In the genomic region with DNA sequence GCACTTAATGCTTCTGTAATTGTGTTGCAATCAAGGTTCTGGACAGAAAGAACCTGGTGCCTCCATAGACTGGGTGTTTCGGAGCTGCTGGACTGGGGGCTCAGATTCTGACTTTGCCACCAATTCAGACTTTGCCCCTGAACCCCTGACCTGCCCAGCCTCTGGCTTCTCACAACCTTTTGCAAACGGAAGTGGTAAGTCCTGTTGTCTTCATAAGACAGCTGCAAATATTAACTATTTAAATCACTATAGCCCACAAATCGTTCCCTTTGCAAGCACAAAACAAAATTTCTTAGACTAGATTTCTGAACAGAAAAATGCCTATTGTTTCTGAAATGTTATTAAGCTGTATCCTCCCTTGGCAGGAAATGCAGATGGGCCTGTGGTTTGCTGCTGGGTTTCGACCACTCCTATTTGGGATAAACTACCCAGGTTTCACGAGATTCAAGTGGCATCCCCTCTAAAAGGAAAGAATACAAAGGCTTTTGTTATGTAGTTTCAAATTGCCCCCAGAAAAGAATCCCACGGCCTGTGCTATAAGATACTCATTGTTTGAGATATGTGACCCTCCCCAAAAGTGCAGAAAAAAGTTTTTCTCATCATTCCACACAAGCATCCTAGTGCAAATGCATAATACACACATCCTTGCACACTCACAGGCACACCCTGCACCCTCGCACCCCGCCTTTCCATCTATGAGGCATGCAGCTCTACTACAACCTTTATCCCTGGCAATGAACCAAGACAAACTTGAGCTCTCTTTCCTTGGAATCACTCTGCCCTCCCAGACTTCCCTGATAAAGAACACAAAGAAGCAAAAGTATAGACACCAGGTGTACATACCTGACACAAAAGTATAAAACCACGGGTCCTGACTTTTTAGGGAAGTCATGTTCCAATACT, we compare ENCODE assay signal across 1 cellular context.
TF ChIP-seq lines count a peak whose summit lies in the region.

No MANE protein-coding gene starts in this region.

TF ChIP-seq in GM12878, 131 proteins besides CTCF, POLR2A, EP300 and RAD21 (continued from another document):
- TF ChIP-seq ZNF687 (IDR thresholded peaks at IDR 0.05) (peak; percentile 63), SMARCA5 (IDR thresholded peaks at IDR 0.05) (0 out of 2 replicates have a peak, but pooled peaks have one; percentile 3), NFIC (IDR thresholded peaks at IDR 0.05; ENCODE audit: low read depth, low read length) (no peak), NR2F1 (conservative IDR thresholded peaks at IDR 0.05) (peak; percentile 86), ZBED1 (IDR thresholded peaks at IDR 0.05; ENCODE audit: borderline replicate concordance) (no peak), RUNX3 (IDR thresholded peaks at IDR 0.05; ENCODE audit: low read length) (0 out of 2 replicates have a peak, but pooled peaks have one; percentile 20), ZBTB4 (CRISPR knock-in tag; IDR thresholded peaks at IDR 0.05) (no peak)
- TF ChIP-seq, protein P1, sequence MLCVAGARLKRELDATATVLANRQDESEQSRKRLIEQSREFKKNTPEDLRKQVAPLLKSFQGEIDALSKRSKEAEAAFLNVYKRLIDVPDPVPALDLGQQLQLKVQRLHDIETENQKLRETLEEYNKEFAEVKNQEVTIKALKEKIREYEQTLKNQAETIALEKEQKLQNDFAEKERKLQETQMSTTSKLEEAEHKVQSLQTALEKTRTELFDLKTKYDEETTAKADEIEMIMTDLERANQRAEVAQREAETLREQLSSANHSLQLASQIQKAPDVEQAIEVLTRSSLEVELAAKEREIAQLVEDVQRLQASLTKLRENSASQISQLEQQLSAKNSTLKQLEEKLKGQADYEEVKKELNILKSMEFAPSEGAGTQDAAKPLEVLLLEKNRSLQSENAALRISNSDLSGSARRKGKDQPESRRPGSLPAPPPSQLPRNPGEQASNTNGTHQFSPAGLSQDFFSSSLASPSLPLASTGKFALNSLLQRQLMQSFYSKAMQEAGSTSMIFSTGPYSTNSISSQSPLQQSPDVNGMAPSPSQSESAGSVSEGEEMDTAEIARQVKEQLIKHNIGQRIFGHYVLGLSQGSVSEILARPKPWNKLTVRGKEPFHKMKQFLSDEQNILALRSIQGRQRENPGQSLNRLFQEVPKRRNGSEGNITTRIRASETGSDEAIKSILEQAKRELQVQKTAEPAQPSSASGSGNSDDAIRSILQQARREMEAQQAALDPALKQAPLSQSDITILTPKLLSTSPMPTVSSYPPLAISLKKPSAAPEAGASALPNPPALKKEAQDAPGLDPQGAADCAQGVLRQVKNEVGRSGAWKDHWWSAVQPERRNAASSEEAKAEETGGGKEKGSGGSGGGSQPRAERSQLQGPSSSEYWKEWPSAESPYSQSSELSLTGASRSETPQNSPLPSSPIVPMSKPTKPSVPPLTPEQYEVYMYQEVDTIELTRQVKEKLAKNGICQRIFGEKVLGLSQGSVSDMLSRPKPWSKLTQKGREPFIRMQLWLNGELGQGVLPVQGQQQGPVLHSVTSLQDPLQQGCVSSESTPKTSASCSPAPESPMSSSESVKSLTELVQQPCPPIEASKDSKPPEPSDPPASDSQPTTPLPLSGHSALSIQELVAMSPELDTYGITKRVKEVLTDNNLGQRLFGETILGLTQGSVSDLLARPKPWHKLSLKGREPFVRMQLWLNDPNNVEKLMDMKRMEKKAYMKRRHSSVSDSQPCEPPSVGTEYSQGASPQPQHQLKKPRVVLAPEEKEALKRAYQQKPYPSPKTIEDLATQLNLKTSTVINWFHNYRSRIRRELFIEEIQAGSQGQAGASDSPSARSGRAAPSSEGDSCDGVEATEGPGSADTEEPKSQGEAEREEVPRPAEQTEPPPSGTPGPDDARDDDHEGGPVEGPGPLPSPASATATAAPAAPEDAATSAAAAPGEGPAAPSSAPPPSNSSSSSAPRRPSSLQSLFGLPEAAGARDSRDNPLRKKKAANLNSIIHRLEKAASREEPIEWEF (IDR thresholded peaks at IDR 0.05; ENCODE audit: insufficient replicate concordance, low read depth, low read length): peak; percentile 33
